ENCODE assay signal across 20 cellular contexts in the genomic region with DNA sequence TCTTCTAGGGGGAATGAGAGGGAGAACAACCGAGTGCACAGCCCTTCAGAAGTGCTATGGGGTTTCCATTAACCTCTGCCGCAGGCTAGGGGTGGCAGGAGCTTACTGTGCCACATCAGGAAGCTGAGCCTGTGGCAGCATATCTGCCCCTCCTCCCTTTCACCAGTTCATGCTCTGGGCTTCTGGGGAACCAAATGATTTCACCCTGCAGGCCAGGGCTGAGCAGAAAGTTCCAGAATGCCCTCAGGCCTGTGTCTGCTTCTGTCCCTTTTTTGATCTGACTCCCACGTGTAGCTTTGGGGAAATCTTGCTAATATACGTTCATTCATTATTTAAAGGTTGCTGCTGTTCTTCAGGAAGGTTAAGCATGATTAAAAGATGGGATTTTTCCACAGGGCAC. TPM values are rescaled to one million over a fixed set of nuclear protein-coding genes. Genes with fewer than 3 reads are reported as not detected.
DNase-seq lines count a peak whose midpoint lies in the region; ATAC-seq and TF ChIP-seq lines count a peak whose summit lies in the region.
"Had no signal": no experiment of that assay in that cellular context is flagged by ENCODE, and none has a peak within 500 bp of the region (broad histone marks: within the 10 kb centered on the region; RNA-seq: fewer than 3 reads in every experiment).

No MANE protein-coding gene starts in this region.

- peaks cover 3% of the 10 kb centered on the region for H3K27me3 Mint-ChIP-seq in activated T-cell treated with anti-CD3 and anti-CD28 coated beads, Interleukin-2, amount 50 U/mL, for 4 hours (ENCODE audit: low read depth)
- H3K27me3 Mint-ChIP-seq: natural killer cell treated with Interleukin-12 subunit alpha and Interleukin-12 subunit beta and Interleukin-15 and Interleukin-18, amount 100 ng/mL, for 72 hours had no signal

- TF ChIP-seq EP300 in suprapubic skin (IDR thresholded peaks at IDR 0.05), result no peak

- H3K79me2 ChIP-seq in OCI-LY3 (ENCODE audit: low read length), result no peaks in the 10 kb centered on the region

- no peak for TF ChIP-seq CTCF in OCI-LY3 (IDR thresholded peaks at IDR 0.05; ENCODE audit: low read depth, low read length)
- no peak for TF ChIP-seq CTCF in GM13976 (IDR thresholded peaks at IDR 0.05; ENCODE audit: borderline replicate concordance, control extremely low read depth, extremely low read depth, insufficient read depth, missing control alignments)
- TF ChIP-seq CTCF in suprapubic skin (IDR thresholded peaks at IDR 0.05), result no peak

- H3K9me3 Mint-ChIP-seq in activated T-cell treated with anti-CD3 and anti-CD28 coated beads, Interleukin-2, amount 50 U/mL, for 4 hours, result no peaks in the 10 kb centered on the region
- H3K9me3 Mint-ChIP-seq: activated CD4-positive, alpha-beta memory T cell treated with anti-CD3 and anti-CD28 coated beads for 36 hours; activated T-cell treated with anti-CD3 and anti-CD28 coated beads, Interleukin-2, amount 50 U/mL, for 72 hours; natural killer cell treated with Interleukin-12 subunit alpha and Interleukin-12 subunit beta and Interleukin-15 and Interleukin-18, amount 100 ng/mL, for 72 hours had no signal

- H3K36me3 ChIP-seq in OCI-LY3 (replicated peaks; ENCODE audit: low read depth, low read length) (no peaks in the 10 kb centered on the region), suprapubic skin (no peaks in the 10 kb centered on the region)
- H3K36me3 ChIP-seq: transverse colon had no signal

- no peaks in the 10 kb centered on the region for H3K36me3 Mint-ChIP-seq in activated T-cell treated with anti-CD3 and anti-CD28 coated beads, Interleukin-2, amount 50 U/mL, for 4 hours (ENCODE audit: insufficient read depth)
- H3K36me3 Mint-ChIP-seq: activated CD4-positive, alpha-beta memory T cell treated with anti-CD3 and anti-CD28 coated beads for 36 hours; natural killer cell treated with Interleukin-12 subunit alpha and Interleukin-12 subunit beta and Interleukin-15 and Interleukin-18, amount 100 ng/mL, for 72 hours had no signal

- H3K4me2 ChIP-seq in OCI-LY3 (ENCODE audit: low read length), result peak overlapping the region; percentile 62

- H2AFZ ChIP-seq in OCI-LY3 (ENCODE audit: low read depth, low read length), result no peak overlapping the region

- H4K20me1 ChIP-seq in OCI-LY3 (ENCODE audit: insufficient read depth, low read length), result no peaks in the 10 kb centered on the region

- peak; percentile 21 for ATAC-seq in sciatic nerve
- ATAC-seq in activated T-cell treated with anti-CD3 and anti-CD28 coated beads, Interleukin-2, amount 50 U/mL, for 4 hours, result no peak
- no peak for ATAC-seq in GM19351 (IDR thresholded peaks at IDR 0.05; ENCODE audit: unreplicated experiment)
- ATAC-seq: activated T-cell treated with anti-CD3 and anti-CD28 coated beads, Interleukin-2, amount 50 U/mL, for 72 hours; natural killer cell treated with Interleukin-12 subunit alpha and Interleukin-12 subunit beta and Interleukin-15 and Interleukin-18, amount 100 ng/mL, for 72 hours had no signal

- in situ Hi-C loops in GM13976 (cut with MboI; ENCODE audit: low sequenced_read_pairs, unreplicated experiment), result no loop called here

- peak; percentile 43 for DNase-seq in COLO829 (ENCODE audit: low spot score)
- DNase-seq in globus pallidus (ENCODE audit: low spot score), result peak; percentile 54
- DNase-seq in sciatic nerve (ENCODE audit: low spot score), result no peak
- DNase-seq in GM13976 (ENCODE audit: low spot score), result no peak
- no peak for DNase-seq in activated T-cell treated with anti-CD3 and anti-CD28 coated beads, Interleukin-2, amount 50 U/mL, for 4 hours
- DNase-seq in suprapubic skin (ENCODE audit: low spot score in 2 of 2), result no peak
- DNase-seq: activated CD4-positive, alpha-beta memory T cell treated with anti-CD3 and anti-CD28 coated beads for 36 hours; activated T-cell treated with anti-CD3 and anti-CD28 coated beads, Interleukin-2, amount 50 U/mL, for 72 hours; central memory CD4-positive, alpha-beta T cell; DMS79; foreskin melanocyte; NCI-H1048; stimulated activated CD4-positive, alpha-beta T cell treated with anti-CD3 and anti-CD28 coated beads, Interleukin-4, amount 100 ng/mL, for 24 hours; transverse colon had no signal

- no peak for TF ChIP-seq POLR2A in suprapubic skin (IDR thresholded peaks at IDR 0.05)

- H3K9ac ChIP-seq in OCI-LY3 (ENCODE audit: low read length), result peak overlapping the region; percentile 50

- H3K4me3 ChIP-seq in OCI-LY3 (ENCODE audit: low read length) (peak overlapping the region; percentile 27; the same call in 1 of the 2 replicates), suprapubic skin (no peak overlapping the region)
- H3K4me3 ChIP-seq: lung, SK-N-MC, transverse colon had no signal

- WGBS in suprapubic skin, result 56% methylated on average over 4 of the region's 4 CpGs

- H3K27me3 ChIP-seq in OCI-LY3 (ENCODE audit: low read depth, low read length) (no peaks in the 10 kb centered on the region), suprapubic skin (no peaks in the 10 kb centered on the region)
- H3K27me3 ChIP-seq: transverse colon had no signal

- H3K4me3 Mint-ChIP-seq in activated T-cell treated with anti-CD3 and anti-CD28 coated beads, Interleukin-2, amount 50 U/mL, for 4 hours, result no peak overlapping the region
- H3K4me3 Mint-ChIP-seq: activated CD4-positive, alpha-beta memory T cell treated with anti-CD3 and anti-CD28 coated beads for 36 hours; activated T-cell treated with anti-CD3 and anti-CD28 coated beads, Interleukin-2, amount 50 U/mL, for 72 hours; natural killer cell treated with Interleukin-12 subunit alpha and Interleukin-12 subunit beta and Interleukin-15 and Interleukin-18, amount 100 ng/mL, for 72 hours had no signal

- H3K4me1 ChIP-seq in OCI-LY3 (ENCODE audit: low read length) (peaks cover 62% of the 10 kb centered on the region), suprapubic skin (peaks cover 18% of the 10 kb centered on the region)

- H3K9me3 ChIP-seq in OCI-LY3 (ENCODE audit: insufficient read depth, low read length) (no peaks in the 10 kb centered on the region), suprapubic skin (no peaks in the 10 kb centered on the region)
- H3K9me3 ChIP-seq: transverse colon had no signal

- H3K27ac ChIP-seq in OCI-LY3 (ENCODE audit: low read length) (peak overlapping the region; percentile 81), suprapubic skin (no peak overlapping the region)

- intact Hi-C loops in sciatic nerve (cut with DNase I), result no loop called here

- H3K4me1 Mint-ChIP-seq in activated T-cell treated with anti-CD3 and anti-CD28 coated beads, Interleukin-2, amount 50 U/mL, for 4 hours (ENCODE audit: low read depth), result peaks cover 3% of the 10 kb centered on the region

RNA-seq across cellular contexts. Expression of a gene that starts 10.1 kb away (rescaled TPM):
- total RNA-seq in sciatic nerve (not detected), suprapubic skin (not detected)
- total RNA-seq in activated T-cell treated with anti-CD3 and anti-CD28 coated beads, Interleukin-2, amount 50 U/mL, for 4 hours, result not detected
- total RNA-seq: activated CD4-positive, alpha-beta memory T cell treated with anti-CD3 and anti-CD28 coated beads for 36 hours; activated T-cell treated with anti-CD3 and anti-CD28 coated beads, Interleukin-2, amount 50 U/mL, for 72 hours; lung; natural killer cell treated with Interleukin-12 subunit alpha and Interleukin-12 subunit beta and Interleukin-15 and Interleukin-18, amount 100 ng/mL, for 72 hours; OCI-LY7; transverse colon had no signal

RNA-seq across cellular contexts. Expression of a gene that starts 52.9 kb away (rescaled TPM):
- 152 TPM for total RNA-seq in sciatic nerve
- 10 to 100 TPM in 2 of 3 donors, 1 to 10 TPM in 1; 9.8 to 11.9 (median 11.0) TPM for total RNA-seq in activated T-cell treated with anti-CD3 and anti-CD28 coated beads, Interleukin-2, amount 50 U/mL, for 4 hours
- 10 to 100 TPM; 31.8 to 55.0 (median 37.0) TPM for total RNA-seq in suprapubic skin

RNA-seq across cellular contexts. Expression of a gene that starts 52.9 kb away (rescaled TPM):
- 6.7 TPM for total RNA-seq in sciatic nerve
- 1 to 10 TPM; 3.6 to 4.8 (median 4.0) TPM for total RNA-seq in activated T-cell treated with anti-CD3 and anti-CD28 coated beads, Interleukin-2, amount 50 U/mL, for 4 hours
- total RNA-seq in suprapubic skin, result 10 to 100 TPM in 2 of 4 donors, 1 to 10 TPM in 2; 5.6 to 11.7 (median 8.4) TPM

Comparison
In these comparisons a context has a peak if more than half of its experiments do, and no peak if none do; other contexts are left out.
1. DNase-seq: peak in COLO829 (single experiment) and globus pallidus (single experiment); none in sciatic nerve (single experiment), GM13976 (single experiment), activated T-cell treated with anti-CD3 and anti-CD28 coated beads, Interleukin-2, amount 50 U/mL, for 4 hours (single experiment) and suprapubic skin (0 of 2).